ENCODE assay signal across 1 cellular context in the genomic region with DNA sequence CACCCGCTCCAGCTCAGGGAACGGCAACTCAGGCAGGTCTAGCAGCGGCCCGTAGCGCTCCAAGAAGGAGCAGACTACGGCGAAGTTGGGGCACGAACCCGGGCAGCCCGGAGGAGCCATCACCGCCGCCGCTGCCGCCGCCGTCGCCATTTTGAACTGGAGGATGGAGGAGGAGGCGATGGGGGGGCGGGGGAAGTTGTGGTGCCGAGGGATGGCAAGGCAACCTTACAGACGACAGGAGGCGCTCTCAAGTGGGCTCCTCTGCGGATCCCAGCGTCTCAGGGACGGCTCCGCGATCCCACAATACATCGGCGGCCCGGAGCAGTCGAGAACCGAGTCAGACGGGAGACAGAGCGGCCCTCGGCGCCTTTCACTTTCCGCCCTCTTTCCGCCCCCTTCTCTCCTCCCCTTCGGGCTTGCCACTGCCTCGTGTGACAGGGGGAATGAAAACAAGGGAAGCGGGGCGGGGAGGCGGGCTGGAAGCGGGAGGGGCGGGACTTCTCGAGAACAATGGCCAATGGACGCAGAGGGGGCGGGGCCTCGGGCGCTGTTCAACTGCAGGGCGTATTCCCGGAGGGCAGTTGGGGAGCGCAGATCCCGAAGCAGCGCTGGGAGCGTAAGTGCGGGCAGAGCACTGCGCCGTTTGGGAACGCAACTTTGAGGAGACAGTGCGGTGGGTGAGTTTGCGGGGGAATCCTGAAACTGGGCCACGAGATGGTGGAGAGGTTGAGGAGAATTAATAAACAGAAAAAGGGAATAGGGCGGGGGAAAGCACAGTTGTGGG.
TF ChIP-seq lines count a peak whose summit lies in the region.

A gene (plus strand): TSS at position 580 of the 784 bp plus-strand sequence. CDS start 21,353 bp downstream, outside the sequence.
A gene with protein sequence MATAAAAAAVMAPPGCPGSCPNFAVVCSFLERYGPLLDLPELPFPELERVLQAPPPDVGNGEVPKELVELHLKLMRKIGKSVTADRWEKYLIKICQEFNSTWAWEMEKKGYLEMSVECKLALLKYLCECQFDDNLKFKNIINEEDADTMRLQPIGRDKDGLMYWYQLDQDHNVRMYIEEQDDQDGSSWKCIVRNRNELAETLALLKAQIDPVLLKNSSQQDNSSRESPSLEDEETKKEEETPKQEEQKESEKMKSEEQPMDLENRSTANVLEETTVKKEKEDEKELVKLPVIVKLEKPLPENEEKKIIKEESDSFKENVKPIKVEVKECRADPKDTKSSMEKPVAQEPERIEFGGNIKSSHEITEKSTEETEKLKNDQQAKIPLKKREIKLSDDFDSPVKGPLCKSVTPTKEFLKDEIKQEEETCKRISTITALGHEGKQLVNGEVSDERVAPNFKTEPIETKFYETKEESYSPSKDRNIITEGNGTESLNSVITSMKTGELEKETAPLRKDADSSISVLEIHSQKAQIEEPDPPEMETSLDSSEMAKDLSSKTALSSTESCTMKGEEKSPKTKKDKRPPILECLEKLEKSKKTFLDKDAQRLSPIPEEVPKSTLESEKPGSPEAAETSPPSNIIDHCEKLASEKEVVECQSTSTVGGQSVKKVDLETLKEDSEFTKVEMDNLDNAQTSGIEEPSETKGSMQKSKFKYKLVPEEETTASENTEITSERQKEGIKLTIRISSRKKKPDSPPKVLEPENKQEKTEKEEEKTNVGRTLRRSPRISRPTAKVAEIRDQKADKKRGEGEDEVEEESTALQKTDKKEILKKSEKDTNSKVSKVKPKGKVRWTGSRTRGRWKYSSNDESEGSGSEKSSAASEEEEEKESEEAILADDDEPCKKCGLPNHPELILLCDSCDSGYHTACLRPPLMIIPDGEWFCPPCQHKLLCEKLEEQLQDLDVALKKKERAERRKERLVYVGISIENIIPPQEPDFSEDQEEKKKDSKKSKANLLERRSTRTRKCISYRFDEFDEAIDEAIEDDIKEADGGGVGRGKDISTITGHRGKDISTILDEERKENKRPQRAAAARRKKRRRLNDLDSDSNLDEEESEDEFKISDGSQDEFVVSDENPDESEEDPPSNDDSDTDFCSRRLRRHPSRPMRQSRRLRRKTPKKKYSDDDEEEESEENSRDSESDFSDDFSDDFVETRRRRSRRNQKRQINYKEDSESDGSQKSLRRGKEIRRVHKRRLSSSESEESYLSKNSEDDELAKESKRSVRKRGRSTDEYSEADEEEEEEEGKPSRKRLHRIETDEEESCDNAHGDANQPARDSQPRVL (N-terminal part only) (minus strand): TSS at position 158 of the 784 bp plus-strand sequence. CDS start 8 bp downstream, at position 150.

TF ChIP-seq in HepG2, 621 proteins besides CTCF, POLR2A, EP300 and RAD21 (continued from another document and continues in another):
- TF ChIP-seq, protein P1, sequence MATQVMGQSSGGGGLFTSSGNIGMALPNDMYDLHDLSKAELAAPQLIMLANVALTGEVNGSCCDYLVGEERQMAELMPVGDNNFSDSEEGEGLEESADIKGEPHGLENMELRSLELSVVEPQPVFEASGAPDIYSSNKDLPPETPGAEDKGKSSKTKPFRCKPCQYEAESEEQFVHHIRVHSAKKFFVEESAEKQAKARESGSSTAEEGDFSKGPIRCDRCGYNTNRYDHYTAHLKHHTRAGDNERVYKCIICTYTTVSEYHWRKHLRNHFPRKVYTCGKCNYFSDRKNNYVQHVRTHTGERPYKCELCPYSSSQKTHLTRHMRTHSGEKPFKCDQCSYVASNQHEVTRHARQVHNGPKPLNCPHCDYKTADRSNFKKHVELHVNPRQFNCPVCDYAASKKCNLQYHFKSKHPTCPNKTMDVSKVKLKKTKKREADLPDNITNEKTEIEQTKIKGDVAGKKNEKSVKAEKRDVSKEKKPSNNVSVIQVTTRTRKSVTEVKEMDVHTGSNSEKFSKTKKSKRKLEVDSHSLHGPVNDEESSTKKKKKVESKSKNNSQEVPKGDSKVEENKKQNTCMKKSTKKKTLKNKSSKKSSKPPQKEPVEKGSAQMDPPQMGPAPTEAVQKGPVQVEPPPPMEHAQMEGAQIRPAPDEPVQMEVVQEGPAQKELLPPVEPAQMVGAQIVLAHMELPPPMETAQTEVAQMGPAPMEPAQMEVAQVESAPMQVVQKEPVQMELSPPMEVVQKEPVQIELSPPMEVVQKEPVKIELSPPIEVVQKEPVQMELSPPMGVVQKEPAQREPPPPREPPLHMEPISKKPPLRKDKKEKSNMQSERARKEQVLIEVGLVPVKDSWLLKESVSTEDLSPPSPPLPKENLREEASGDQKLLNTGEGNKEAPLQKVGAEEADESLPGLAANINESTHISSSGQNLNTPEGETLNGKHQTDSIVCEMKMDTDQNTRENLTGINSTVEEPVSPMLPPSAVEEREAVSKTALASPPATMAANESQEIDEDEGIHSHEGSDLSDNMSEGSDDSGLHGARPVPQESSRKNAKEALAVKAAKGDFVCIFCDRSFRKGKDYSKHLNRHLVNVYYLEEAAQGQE (IDR thresholded peaks at IDR 0.05; ENCODE audit: borderline replicate concordance in 1 of 2, low read depth in 1 of 2, low read length in 2 of 2): peak in 1 of 2 experiments; percentile 53; a peak in 2 of 4 replicates
- TF ChIP-seq ZNF780A (CRISPR knock-in tag; IDR thresholded peaks at IDR 0.05) (0 out of 2 replicates have a peak, but pooled peaks have one; percentile 75), ZNF24 (IDR thresholded peaks at IDR 0.05) (0 out of 2 replicates have a peak, but pooled peaks have one; percentile 6), ZNF101 (CRISPR knock-in tag; IDR thresholded peaks at IDR 0.05; ENCODE audit: borderline replicate concordance, low read depth) (no peak), ARNT2 (CRISPR knock-in tag; IDR thresholded peaks at IDR 0.05; ENCODE audit: low read depth) (peak; percentile 26; the same call in 1 of the 2 replicates), PAX8 (CRISPR knock-in tag; IDR thresholded peaks at IDR 0.05; ENCODE audit: borderline replicate concordance) (no peak), TEAD2 (CRISPR knock-in tag; IDR thresholded peaks at IDR 0.05) (no peak), NAIF1 (CRISPR knock-in tag; IDR thresholded peaks at IDR 0.05; ENCODE audit: borderline replicate concordance) (peak; percentile 100), MIER3 (CRISPR knock-in tag; IDR thresholded peaks at IDR 0.05; ENCODE audit: borderline replicate concordance) (peak; percentile 39; the same call in 1 of the 2 replicates), ONECUT2 (CRISPR knock-in tag; IDR thresholded peaks at IDR 0.05) (no peak), KMT2A (CRISPR knock-in tag; IDR thresholded peaks at IDR 0.05) (peak; percentile 66), ZNF652 (CRISPR knock-in tag; IDR thresholded peaks at IDR 0.05; ENCODE audit: borderline replicate concordance, low read depth) (no peak), ZFY (CRISPR knock-in tag; IDR thresholded peaks at IDR 0.05) (peak; percentile 60; the same call in 1 of the 2 replicates), NFIB (CRISPR knock-in tag; IDR thresholded peaks at IDR 0.05; ENCODE audit: borderline replicate concordance) (no peak), ZFP82 (CRISPR knock-in tag; IDR thresholded peaks at IDR 0.05; ENCODE audit: borderline replicate concordance) (peak; percentile 73; the same call in 1 of the 2 replicates), SRF (IDR thresholded peaks at IDR 0.05; ENCODE audit: low read depth, low read length) (peak; percentile 58; the same call in 1 of the 2 replicates), KDM4B (CRISPR knock-in tag; IDR thresholded peaks at IDR 0.05) (peak; percentile 67; the same call in 1 of the 2 replicates), YY1 (IDR thresholded peaks at IDR 0.05; ENCODE audit: insufficient read depth, insufficient replicate concordance, low read depth, low read length) (peak; percentile 96), MAZ (IDR thresholded peaks at IDR 0.05; ENCODE audit: borderline replicate concordance, low read depth, low read length) (peak; percentile 64; the same call in 1 of the 2 replicates), MAZ (CRISPR knock-in tag; IDR thresholded peaks at IDR 0.05; ENCODE audit: low read depth) (no peak; the same call in 1 of the 2 replicates), HDAC2 (CRISPR knock-in tag; IDR thresholded peaks at IDR 0.05) (peak; percentile 49; the same call in 1 of the 2 replicates), JUN (CRISPR knock-in tag; IDR thresholded peaks at IDR 0.05) (no peak), TARDBP (CRISPR knock-in tag; IDR thresholded peaks at IDR 0.05) (peak; percentile 50; the same call in 1 of the 2 replicates), MTA1 (CRISPR knock-in tag; IDR thresholded peaks at IDR 0.05; ENCODE audit: borderline replicate concordance) (no peak), NR2F6 (IDR thresholded peaks at IDR 0.05) (no peak), NR2F6 (CRISPR knock-in tag; IDR thresholded peaks at IDR 0.05) (peak; percentile 30; the same call in 1 of the 2 replicates), ZSCAN21 (CRISPR knock-in tag; IDR thresholded peaks at IDR 0.05; ENCODE audit: borderline replicate concordance) (no peak; the same call in 1 of the 2 replicates), SIX1 (CRISPR knock-in tag; IDR thresholded peaks at IDR 0.05; ENCODE audit: borderline replicate concordance) (0 out of 2 replicates have a peak, but pooled peaks have one; percentile 14)
- TF ChIP-seq, protein P2, sequence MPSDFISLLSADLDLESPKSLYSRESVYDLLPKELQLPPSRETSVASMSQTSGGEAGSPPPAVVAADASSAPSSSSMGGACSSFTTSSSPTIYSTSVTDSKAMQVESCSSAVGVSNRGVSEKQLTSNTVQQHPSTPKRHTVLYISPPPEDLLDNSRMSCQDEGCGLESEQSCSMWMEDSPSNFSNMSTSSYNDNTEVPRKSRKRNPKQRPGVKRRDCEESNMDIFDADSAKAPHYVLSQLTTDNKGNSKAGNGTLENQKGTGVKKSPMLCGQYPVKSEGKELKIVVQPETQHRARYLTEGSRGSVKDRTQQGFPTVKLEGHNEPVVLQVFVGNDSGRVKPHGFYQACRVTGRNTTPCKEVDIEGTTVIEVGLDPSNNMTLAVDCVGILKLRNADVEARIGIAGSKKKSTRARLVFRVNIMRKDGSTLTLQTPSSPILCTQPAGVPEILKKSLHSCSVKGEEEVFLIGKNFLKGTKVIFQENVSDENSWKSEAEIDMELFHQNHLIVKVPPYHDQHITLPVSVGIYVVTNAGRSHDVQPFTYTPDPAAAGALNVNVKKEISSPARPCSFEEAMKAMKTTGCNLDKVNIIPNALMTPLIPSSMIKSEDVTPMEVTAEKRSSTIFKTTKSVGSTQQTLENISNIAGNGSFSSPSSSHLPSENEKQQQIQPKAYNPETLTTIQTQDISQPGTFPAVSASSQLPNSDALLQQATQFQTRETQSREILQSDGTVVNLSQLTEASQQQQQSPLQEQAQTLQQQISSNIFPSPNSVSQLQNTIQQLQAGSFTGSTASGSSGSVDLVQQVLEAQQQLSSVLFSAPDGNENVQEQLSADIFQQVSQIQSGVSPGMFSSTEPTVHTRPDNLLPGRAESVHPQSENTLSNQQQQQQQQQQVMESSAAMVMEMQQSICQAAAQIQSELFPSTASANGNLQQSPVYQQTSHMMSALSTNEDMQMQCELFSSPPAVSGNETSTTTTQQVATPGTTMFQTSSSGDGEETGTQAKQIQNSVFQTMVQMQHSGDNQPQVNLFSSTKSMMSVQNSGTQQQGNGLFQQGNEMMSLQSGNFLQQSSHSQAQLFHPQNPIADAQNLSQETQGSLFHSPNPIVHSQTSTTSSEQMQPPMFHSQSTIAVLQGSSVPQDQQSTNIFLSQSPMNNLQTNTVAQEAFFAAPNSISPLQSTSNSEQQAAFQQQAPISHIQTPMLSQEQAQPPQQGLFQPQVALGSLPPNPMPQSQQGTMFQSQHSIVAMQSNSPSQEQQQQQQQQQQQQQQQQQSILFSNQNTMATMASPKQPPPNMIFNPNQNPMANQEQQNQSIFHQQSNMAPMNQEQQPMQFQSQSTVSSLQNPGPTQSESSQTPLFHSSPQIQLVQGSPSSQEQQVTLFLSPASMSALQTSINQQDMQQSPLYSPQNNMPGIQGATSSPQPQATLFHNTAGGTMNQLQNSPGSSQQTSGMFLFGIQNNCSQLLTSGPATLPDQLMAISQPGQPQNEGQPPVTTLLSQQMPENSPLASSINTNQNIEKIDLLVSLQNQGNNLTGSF (CRISPR knock-in tag; IDR thresholded peaks at IDR 0.05): no peak
- TF ChIP-seq, protein P3, sequence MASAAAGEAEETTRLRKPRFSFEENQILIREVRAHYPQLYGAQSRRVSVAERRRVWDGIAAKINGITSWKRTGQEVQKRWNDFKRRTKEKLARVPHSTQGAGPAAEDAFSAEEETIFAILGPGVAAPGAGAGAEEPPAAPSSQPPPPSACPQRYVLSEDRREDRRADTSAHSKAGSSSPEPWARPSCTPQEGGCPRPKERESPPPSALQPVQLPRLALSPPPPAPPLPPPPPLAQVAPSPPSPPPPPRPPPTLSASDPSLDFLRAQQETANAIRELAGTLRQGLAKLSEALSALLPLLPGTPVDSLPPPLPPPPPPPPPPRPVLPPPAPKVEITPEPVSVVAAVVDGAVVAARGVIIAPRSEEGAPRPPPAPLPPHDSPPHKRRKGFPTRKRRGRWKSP (CRISPR knock-in tag; IDR thresholded peaks at IDR 0.05): peak; percentile 96
- TF ChIP-seq, protein P4, sequence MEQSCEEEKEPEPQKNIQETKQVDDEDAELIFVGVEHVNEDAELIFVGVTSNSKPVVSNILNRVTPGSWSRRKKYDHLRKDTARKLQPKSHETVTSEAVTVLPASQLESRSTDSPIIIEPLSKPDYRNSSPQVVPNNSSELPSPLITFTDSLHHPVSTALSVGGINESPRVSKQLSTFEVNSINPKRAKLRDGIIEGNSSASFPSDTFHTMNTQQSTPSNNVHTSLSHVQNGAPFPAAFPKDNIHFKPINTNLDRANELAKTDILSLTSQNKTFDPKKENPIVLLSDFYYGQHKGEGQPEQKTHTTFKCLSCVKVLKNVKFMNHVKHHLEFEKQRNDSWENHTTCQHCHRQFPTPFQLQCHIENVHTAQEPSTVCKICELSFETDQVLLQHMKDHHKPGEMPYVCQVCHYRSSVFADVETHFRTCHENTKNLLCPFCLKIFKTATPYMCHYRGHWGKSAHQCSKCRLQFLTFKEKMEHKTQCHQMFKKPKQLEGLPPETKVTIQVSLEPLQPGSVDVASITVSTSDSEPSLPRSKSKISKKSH (CRISPR knock-in tag; IDR thresholded peaks at IDR 0.05; ENCODE audit: borderline replicate concordance): no peak; the same call in 1 of the 2 replicates
- TF ChIP-seq, protein P5, sequence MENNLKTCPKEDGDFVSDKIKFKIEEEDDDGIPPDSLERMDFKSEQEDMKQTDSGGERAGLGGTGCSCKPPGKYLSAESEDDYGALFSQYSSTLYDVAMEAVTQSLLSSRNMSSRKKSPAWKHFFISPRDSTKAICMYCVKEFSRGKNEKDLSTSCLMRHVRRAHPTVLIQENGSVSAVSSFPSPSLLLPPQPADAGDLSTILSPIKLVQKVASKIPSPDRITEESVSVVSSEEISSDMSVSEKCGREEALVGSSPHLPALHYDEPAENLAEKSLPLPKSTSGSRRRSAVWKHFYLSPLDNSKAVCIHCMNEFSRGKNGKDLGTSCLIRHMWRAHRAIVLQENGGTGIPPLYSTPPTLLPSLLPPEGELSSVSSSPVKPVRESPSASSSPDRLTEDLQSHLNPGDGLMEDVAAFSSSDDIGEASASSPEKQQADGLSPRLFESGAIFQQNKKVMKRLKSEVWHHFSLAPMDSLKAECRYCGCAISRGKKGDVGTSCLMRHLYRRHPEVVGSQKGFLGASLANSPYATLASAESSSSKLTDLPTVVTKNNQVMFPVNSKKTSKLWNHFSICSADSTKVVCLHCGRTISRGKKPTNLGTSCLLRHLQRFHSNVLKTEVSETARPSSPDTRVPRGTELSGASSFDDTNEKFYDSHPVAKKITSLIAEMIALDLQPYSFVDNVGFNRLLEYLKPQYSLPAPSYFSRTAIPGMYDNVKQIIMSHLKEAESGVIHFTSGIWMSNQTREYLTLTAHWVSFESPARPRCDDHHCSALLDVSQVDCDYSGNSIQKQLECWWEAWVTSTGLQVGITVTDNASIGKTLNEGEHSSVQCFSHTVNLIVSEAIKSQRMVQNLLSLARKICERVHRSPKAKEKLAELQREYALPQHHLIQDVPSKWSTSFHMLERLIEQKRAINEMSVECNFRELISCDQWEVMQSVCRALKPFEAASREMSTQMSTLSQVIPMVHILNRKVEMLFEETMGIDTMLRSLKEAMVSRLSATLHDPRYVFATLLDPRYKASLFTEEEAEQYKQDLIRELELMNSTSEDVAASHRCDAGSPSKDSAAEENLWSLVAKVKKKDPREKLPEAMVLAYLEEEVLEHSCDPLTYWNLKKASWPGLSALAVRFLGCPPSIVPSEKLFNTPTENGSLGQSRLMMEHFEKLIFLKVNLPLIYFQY (CRISPR knock-in tag; IDR thresholded peaks at IDR 0.05; ENCODE audit: borderline replicate concordance): 0 out of 2 replicates have a peak, but pooled peaks have one; percentile 3
